In genomic region chr3:114649331-114649730, GRCh38 we compare ENCODE assay signal across 16 cellular contexts.
DNase-seq lines count a peak whose midpoint lies in the region; ATAC-seq, FAIRE-seq and TF ChIP-seq lines count a peak whose summit lies in the region.
"Had no signal": no experiment of that assay in that cellular context is flagged by ENCODE, and none has a peak within 500 bp of the region (broad histone marks: within the 10 kb centered on the region; RNA-seq: fewer than 3 reads in every experiment).

No MANE protein-coding gene starts in this region.

- ATAC-seq in A549 (peak in 1 of 2 experiments; percentile 55; a peak in 1 of 6 replicates), SK-N-SH treated with all-trans-retinoic acid at 6 μM for 48 hours (no peak; the same call in 2 of the 3 replicates)
- ATAC-seq: Right ventricle myocardium inferior had no signal

- TF ChIP-seq POLR2A in A549 (IDR thresholded peaks at IDR 0.05; ENCODE audit: low read length) (no peak), H54 (IDR thresholded peaks at IDR 0.05; ENCODE audit: low read depth, low read length) (no peak)

- H4K5ac ChIP-seq in H9 (ENCODE audit: insufficient read length, low read depth, low read length), result no peak overlapping the region

- DNase-seq in A549 (ENCODE audit: low read depth in 1 of 2, low spot score in 1 of 2) (peak; percentile 13 to 54), H54 (ENCODE audit: insufficient read length, low spot score) (peak; percentile 5), foreskin fibroblast (peak; percentile 45 to 58), H9 (no peak), KBM-7 (no peak), NCI-H146 treated with DMSO at 0.1 percent for 48 hours (lab: John Stamatoyannopoulos, UW; ENCODE audit: unreplicated experiment) (no peak), cerebellar nuclear complex (lab: John Stamatoyannopoulos, UW) (no peak)
- DNase-seq: activated CD4-positive, CD25-positive, alpha-beta regulatory T cell treated with anti-CD3 and anti-CD28 coated beads, Interleukin-2, amount 50 U/mL, for 72 hours; MG63; NCI-H446 had no signal

- TF ChIP-seq EP300 in A549 (IDR thresholded peaks at IDR 0.05), result no peak

- no peak overlapping the region for H3K4me3 Mint-ChIP-seq in H9
- H3K4me3 Mint-ChIP-seq: activated T-helper 1 cell treated with anti-CD3 and anti-CD28 coated beads, Interleukin-12 subunit alpha, Interleukin-12 subunit beta, Interleukin-2, Interleukin-4 antibody, amounts not matched to agents 30 ng/mL and 10 ng/mL and 1 ng/mL, durations not matched to agents 14 hours and 24 hours and 36 hours; B cell had no signal

- H3K36me3 Mint-ChIP-seq in H9 (ENCODE audit: insufficient read depth in 1 of 3, low read depth in 3 of 3), result peaks cover 0 to 5% (median 0%) of the 10 kb centered on the region in 3 experiments; a peak in 2 of 7 replicates

- H3K27ac ChIP-seq in A549 (no peak overlapping the region), H9 (ENCODE audit: insufficient read length, low read depth, low read length) (no peak overlapping the region)

- H2BK12ac ChIP-seq in H9 (ENCODE audit: insufficient read length, low read depth, low read length), result no peak overlapping the region

- H3K9ac ChIP-seq in H9 (ENCODE audit: extremely low read depth, insufficient read length, low read length), result no peak overlapping the region

- H3K27me3 Mint-ChIP-seq in H9 (ENCODE audit: low read depth), result no peaks in the 10 kb centered on the region
- H3K27me3 Mint-ChIP-seq: B cell had no signal

- no peaks in the 10 kb centered on the region for H3K23me2 ChIP-seq in H9 (ENCODE audit: insufficient read length, low read depth, low read length, poor library complexity, severe bottlenecking)

- no peak overlapping the region for H2AK5ac ChIP-seq in H9 (ENCODE audit: insufficient read length, low read length)

- no peak overlapping the region for H3K56ac ChIP-seq in H9 (ENCODE audit: insufficient read length, low read depth, low read length)

- H3T11ph ChIP-seq in H9 (ENCODE audit: low read length), result no peak overlapping the region

- H3K4me1 Mint-ChIP-seq in H9, result peaks cover under 1 to 2% of the 10 kb centered on the region in 2 experiments
- H3K4me1 Mint-ChIP-seq: B cell had no signal

- no peaks in the 10 kb centered on the region; a peak in 1 of 5 replicates for H3K9me3 Mint-ChIP-seq in H9
- H3K9me3 Mint-ChIP-seq: activated T-helper 1 cell treated with anti-CD3 and anti-CD28 coated beads, Interleukin-12 subunit alpha, Interleukin-12 subunit beta, Interleukin-2, Interleukin-4 antibody, amounts not matched to agents 30 ng/mL and 10 ng/mL and 1 ng/mL, durations not matched to agents 14 hours and 24 hours and 36 hours had no signal

- H3K4me2 ChIP-seq in A549, result peak overlapping the region; percentile 13; the same call in 2 of the 3 replicates
- no peak overlapping the region for H3K4me2 ChIP-seq in H9 (ENCODE audit: insufficient read depth, insufficient read length, low read length)

- no peak overlapping the region for H3K23ac ChIP-seq in H9 (ENCODE audit: insufficient read length, low read depth, low read length)

- no peak overlapping the region for H3K18ac ChIP-seq in H9 (ENCODE audit: insufficient read length, low read depth, low read length)

- TF ChIP-seq CTCF in A549 (IDR thresholded peaks at IDR 0.05), result no peak
- no peak for TF ChIP-seq CTCF in foreskin fibroblast (IDR thresholded peaks at IDR 0.05; ENCODE audit: low read depth, low read length)
- TF ChIP-seq CTCF in H9 (conservative IDR thresholded peaks at IDR 0.05), result no peak

- H4K91ac ChIP-seq in H9 (ENCODE audit: insufficient read length, low read depth, low read length), result no peak overlapping the region

- CTCF ChIA-PET in A549 (lab: Yijun Ruan, JAX), result no interaction called here

- H2BK5ac ChIP-seq in H9 (ENCODE audit: insufficient read length, low read length), result no peak overlapping the region

- H2AFZ ChIP-seq in H9 (ENCODE audit: low read length), result no peak overlapping the region

- H4K20me1 ChIP-seq in H9 (ENCODE audit: control insufficient read depth, insufficient read depth, insufficient read length), result no peaks in the 10 kb centered on the region

- H2BK120ac ChIP-seq in H9 (ENCODE audit: low read depth, low read length, poor library complexity, severe bottlenecking), result no peak overlapping the region

- no peaks in the 10 kb centered on the region for H3K79me2 ChIP-seq in H9 (ENCODE audit: insufficient read depth, low read length)

- no peaks in the 10 kb centered on the region for H3K79me1 ChIP-seq in H9 (ENCODE audit: insufficient read depth, low read depth, low read length, poor library complexity, severe bottlenecking)

- H3K4me1 ChIP-seq in A549 (peaks cover 38% of the 10 kb centered on the region), H9 (ENCODE audit: insufficient read depth, low read length) (no peaks in the 10 kb centered on the region)

- H3K9me3 ChIP-seq in A549 (no peaks in the 10 kb centered on the region), H9 (ENCODE audit: control insufficient read depth, low read depth, low read length) (no peaks in the 10 kb centered on the region)
- H3K9me3 ChIP-seq: MG63, thoracic aorta had no signal

- TF ChIP-seq RAD21 in A549 (conservative IDR thresholded peaks at IDR 0.05 in 1 of 2, IDR thresholded peaks at IDR 0.05 in 1 of 2), result no peak

- 0 out of 7 replicates have a peak overlapping the region, but pooled peaks of 1 of the 3 experiments have one; percentile 22 for H3K27ac Mint-ChIP-seq in H9
- H3K27ac Mint-ChIP-seq: activated T-helper 1 cell treated with anti-CD3 and anti-CD28 coated beads, Interleukin-12 subunit alpha, Interleukin-12 subunit beta, Interleukin-2, Interleukin-4 antibody, amounts not matched to agents 30 ng/mL and 10 ng/mL and 1 ng/mL, durations not matched to agents 14 hours and 24 hours and 36 hours; B cell had no signal

- POLR2A ChIA-PET in A549 (lab: Yijun Ruan, JAX), result interaction anchor here (0.6 to 1.0 kb wide), 2 partner anchors 24 to 900 kb away, joined by 3 read pairs; no protein-coding TSS in a partner anchor

- no peak overlapping the region for H3K14ac ChIP-seq in H9 (ENCODE audit: insufficient read depth, low read length)

- H4K8ac ChIP-seq in H9 (replicated peaks; ENCODE audit: insufficient read length, low read depth, low read length), result no peak overlapping the region

- no peaks in the 10 kb centered on the region for H3K27me3 ChIP-seq in H9 (ENCODE audit: insufficient read depth, low read length)
- H3K27me3 ChIP-seq: MG63 had no signal

- FAIRE-seq in A549 (lab: Jason Lieb, UNC) (no peak), H54 (lab: Jason Lieb, UNC) (peak; percentile 90)

- no peak overlapping the region for H2BK15ac ChIP-seq in H9 (ENCODE audit: low read depth, low read length)

- H2BK20ac ChIP-seq in H9 (ENCODE audit: low read depth, low read length, poor library complexity, severe bottlenecking), result no peak overlapping the region

- in situ Hi-C loops in KBM-7 (cut with MboI; ENCODE audit: low pct_unique_long_range_greater_than_20kb, low sequenced_read_pairs), result no loop called here

- no peak overlapping the region for H3K4me3 ChIP-seq in A549
- H3K4me3 ChIP-seq in foreskin fibroblast (ENCODE audit: low read depth in 1 of 2, low read length in 2 of 2), result no peak overlapping the region
- H3K4me3 ChIP-seq: lung, MG63, thoracic aorta had no signal

- no peak overlapping the region for H3K4ac ChIP-seq in H9 (ENCODE audit: low read depth, low read length)

TF ChIP-seq in A549, 52 proteins besides CTCF, POLR2A, EP300 and RAD21:
- TF ChIP-seq FOSL2 (IDR thresholded peaks at IDR 0.05) (no peak; the same call in 1 of the 2 replicates), FOSL2 (CRISPR knock-in tag; IDR thresholded peaks at IDR 0.05) (peak; percentile 69), FOXS1 (CRISPR knock-in tag; IDR thresholded peaks at IDR 0.05) (no peak)

TF ChIP-seq in SK-N-SH treated with all-trans-retinoic acid at 6 μM for 48 hours, 23 proteins besides CTCF, POLR2A, EP300 and RAD21:
- TF ChIP-seq, protein P1, sequence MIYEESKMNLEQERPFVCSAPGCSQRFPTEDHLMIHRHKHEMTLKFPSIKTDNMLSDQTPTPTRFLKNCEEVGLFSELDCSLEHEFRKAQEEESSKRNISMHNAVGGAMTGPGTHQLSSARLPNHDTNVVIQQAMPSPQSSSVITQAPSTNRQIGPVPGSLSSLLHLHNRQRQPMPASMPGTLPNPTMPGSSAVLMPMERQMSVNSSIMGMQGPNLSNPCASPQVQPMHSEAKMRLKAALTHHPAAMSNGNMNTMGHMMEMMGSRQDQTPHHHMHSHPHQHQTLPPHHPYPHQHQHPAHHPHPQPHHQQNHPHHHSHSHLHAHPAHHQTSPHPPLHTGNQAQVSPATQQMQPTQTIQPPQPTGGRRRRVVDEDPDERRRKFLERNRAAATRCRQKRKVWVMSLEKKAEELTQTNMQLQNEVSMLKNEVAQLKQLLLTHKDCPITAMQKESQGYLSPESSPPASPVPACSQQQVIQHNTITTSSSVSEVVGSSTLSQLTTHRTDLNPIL (CRISPR knock-in tag; IDR thresholded peaks at IDR 0.05; ENCODE audit: low read depth), result no peak
- TF ChIP-seq ISL1 (CRISPR knock-in tag; IDR thresholded peaks at IDR 0.05), result 0 out of 2 replicates have a peak, but pooled peaks have one; percentile 15
- TF ChIP-seq ZFP30 (CRISPR knock-in tag; IDR thresholded peaks at IDR 0.05), result no peak
- TF ChIP-seq TCF4 (CRISPR knock-in tag; IDR thresholded peaks at IDR 0.05; ENCODE audit: borderline replicate concordance), result no peak
- no peak for TF ChIP-seq PATZ1 (CRISPR knock-in tag; IDR thresholded peaks at IDR 0.05; ENCODE audit: borderline replicate concordance)

Comparison
In these comparisons a context has a peak if more than half of its experiments do, and no peak if none do; other contexts are left out.
1. DNase-seq: peak in A549 (2 of 2), H54 (single experiment) and foreskin fibroblast (2 of 2); none in H9 (single experiment), KBM-7 (single experiment), NCI-H146 treated with DMSO at 0.1 percent for 48 hours (single experiment) and cerebellar nuclear complex (0 of 2).